Comparison of ENCODE assay signal across 17 cellular contexts in the genomic region with DNA sequence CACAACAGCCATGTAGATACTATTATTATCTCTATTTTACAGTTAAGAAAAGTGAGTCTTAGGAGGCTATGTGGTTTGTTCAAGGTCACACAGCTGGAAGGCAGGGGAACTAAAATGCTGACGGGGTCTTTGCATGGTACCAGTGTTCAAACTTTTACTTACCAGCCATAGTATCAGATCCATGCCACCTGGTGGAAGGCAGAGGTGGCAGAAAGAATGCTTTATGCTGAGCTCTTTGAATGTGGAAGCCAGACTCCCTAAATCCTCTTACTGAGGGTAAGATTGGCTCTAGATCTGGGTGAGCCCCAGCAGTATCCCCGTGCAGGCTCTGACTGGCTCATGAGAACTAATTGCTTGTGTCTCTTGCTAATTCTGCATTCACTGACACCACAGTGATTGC. TPM values are rescaled to one million over a fixed set of nuclear protein-coding genes. Genes with fewer than 3 reads are reported as not detected.
DNase-seq lines count a peak whose midpoint lies in the region; ATAC-seq, FAIRE-seq and TF ChIP-seq lines count a peak whose summit lies in the region.
"Had no signal": no experiment of that assay in that cellular context is flagged by ENCODE, and none has a peak within 500 bp of the region (broad histone marks: within the 10 kb centered on the region; RNA-seq: fewer than 3 reads in every experiment).

No MANE protein-coding gene starts in this region.

- no peaks in the 10 kb centered on the region for H3K36me3 Mint-ChIP-seq in endodermal cell (ENCODE audit: low read depth)

- no peaks in the 10 kb centered on the region for H3K79me2 ChIP-seq in smooth muscle cell (ENCODE audit: low read depth)

- no peak for ATAC-seq in RWPE2 (ENCODE audit: low read depth)
- no peak for ATAC-seq in GM18519 (IDR thresholded peaks at IDR 0.05; ENCODE audit: low FRiP score, unreplicated experiment)
- no peak for ATAC-seq in foreskin keratinocyte

- no peak for TF ChIP-seq POLR2A in GM12892 (IDR thresholded peaks at IDR 0.05; ENCODE audit: low read depth, low read length)

- H3K9me3 Mint-ChIP-seq in endodermal cell: no peaks in the 10 kb centered on the region

- TF ChIP-seq CTCF in RWPE2 (IDR thresholded peaks at IDR 0.05; ENCODE audit: poor library complexity, severe bottlenecking): peak; percentile 17
- peak; percentile 56 for TF ChIP-seq CTCF in endodermal cell (conservative IDR thresholded peaks at IDR 0.05)
- TF ChIP-seq CTCF in smooth muscle cell (IDR thresholded peaks at IDR 0.05; ENCODE audit: borderline replicate concordance, insufficient read depth, poor library complexity, severe bottlenecking): no peak
- no peak for TF ChIP-seq CTCF in foreskin keratinocyte (conservative IDR thresholded peaks at IDR 0.05)

- no peaks in the 10 kb centered on the region for H3K27me3 Mint-ChIP-seq in endodermal cell (ENCODE audit: insufficient read depth)

- H3K9ac ChIP-seq in endodermal cell (ENCODE audit: extremely low read depth, low read length, poor library complexity, severe bottlenecking) (no peak overlapping the region), smooth muscle cell (ENCODE audit: low read depth) (no peak overlapping the region)

- WGBS in endodermal cell (ENCODE audit: insufficient coverage in 1 of 2, insufficient read length in 1 of 2), 2 experiments: 20 to 43% methylated on average over 2 of the region's 2 CpGs
- 33% methylated on average over 2 of the region's 2 CpGs for WGBS in smooth muscle cell (ENCODE audit: low lambda C conversion rate)

- FAIRE-seq in GM12892 (lab: Jason Lieb, UNC): no peak

- peak; percentile 8 for DNase-seq in DMS53 (lab: John Stamatoyannopoulos, UW)
- no peak for DNase-seq in DMS53 treated with DMSO at 0.1 percent for 48 hours (lab: John Stamatoyannopoulos, UW; ENCODE audit: unreplicated experiment)
- DNase-seq in RWPE2 (ENCODE audit: low spot score): no peak
- no peak for DNase-seq in endodermal cell
- DNase-seq in smooth muscle cell (lab: John Stamatoyannopoulos, UW; ENCODE audit: unreplicated experiment): no peak
- DNase-seq in foreskin keratinocyte: no peak
- DNase-seq in GM12892 (ENCODE audit: insufficient read length): no peak
- DNase-seq: 8988T; amygdala; esophagus squamous epithelium; KBM-7; kidney glomerular epithelial cell; NCI-H1417; stimulated activated CD4-positive, alpha-beta T cell treated with anti-CD3 and anti-CD28 coated beads, Interleukin-4, amount 100 ng/mL, for 4 hours; transverse colon had no signal

- no peak overlapping the region for H3K27ac Mint-ChIP-seq in endodermal cell

- no peak overlapping the region for H2AFZ ChIP-seq in smooth muscle cell (ENCODE audit: low read depth)

- no peak overlapping the region for H3K4me3 ChIP-seq in RWPE2 (ENCODE audit: severe bottlenecking)
- no peak overlapping the region for H3K4me3 ChIP-seq in endodermal cell (ENCODE audit: low read length)
- H3K4me3 ChIP-seq in smooth muscle cell: no peak overlapping the region
- H3K4me3 ChIP-seq: esophagus squamous epithelium, transverse colon had no signal

- no peak overlapping the region for H3K4me3 Mint-ChIP-seq in endodermal cell

- H3F3A ChIP-seq in smooth muscle cell (ENCODE audit: low read depth): no peaks in the 10 kb centered on the region

- H3K4me1 ChIP-seq in RWPE2 (ENCODE audit: insufficient read depth, poor library complexity, severe bottlenecking): peaks cover 12% of the 10 kb centered on the region
- no peaks in the 10 kb centered on the region for H3K4me1 ChIP-seq in endodermal cell (ENCODE audit: control insufficient read depth, insufficient read depth, low read length)
- no peaks in the 10 kb centered on the region for H3K4me1 ChIP-seq in smooth muscle cell (ENCODE audit: low read depth)
- no peaks in the 10 kb centered on the region for H3K4me1 ChIP-seq in foreskin keratinocyte

- H3K4me2 ChIP-seq in smooth muscle cell: no peak overlapping the region

- H3K36me3 ChIP-seq in RWPE2 (ENCODE audit: low read depth): no peaks in the 10 kb centered on the region
- H3K36me3 ChIP-seq in endodermal cell (ENCODE audit: control insufficient read depth, insufficient read depth, low read length): no peaks in the 10 kb centered on the region
- H3K36me3 ChIP-seq in smooth muscle cell (ENCODE audit: low read depth): no peaks in the 10 kb centered on the region
- H3K36me3 ChIP-seq: esophagus squamous epithelium, transverse colon had no signal

- H3K9me3 ChIP-seq in RWPE2 (ENCODE audit: severe bottlenecking) (no peaks in the 10 kb centered on the region), endodermal cell (ENCODE audit: control insufficient read depth, low read length) (no peaks in the 10 kb centered on the region), smooth muscle cell (replicated peaks; ENCODE audit: low read depth) (no peaks in the 10 kb centered on the region)
- H3K9me3 ChIP-seq: esophagus squamous epithelium, transverse colon had no signal

- H3K27ac ChIP-seq in RWPE2 (ENCODE audit: poor library complexity, severe bottlenecking) (no peak overlapping the region), endodermal cell (ENCODE audit: low read depth, low read length) (no peak overlapping the region), smooth muscle cell (ENCODE audit: low read depth) (peak overlapping the region; percentile 86), foreskin keratinocyte (no peak overlapping the region)
- H3K27ac ChIP-seq: esophagus squamous epithelium, VCaP had no signal

- peaks cover 2% of the 10 kb centered on the region for H3K4me1 Mint-ChIP-seq in endodermal cell

- no peaks in the 10 kb centered on the region for H4K20me1 ChIP-seq in smooth muscle cell (ENCODE audit: low read depth)

- H3K27me3 ChIP-seq in RWPE2 (ENCODE audit: insufficient read depth, poor library complexity, severe bottlenecking): no peaks in the 10 kb centered on the region
- no peaks in the 10 kb centered on the region for H3K27me3 ChIP-seq in endodermal cell (ENCODE audit: control insufficient read depth, insufficient read depth, low read length, poor library complexity, severe bottlenecking)
- no peaks in the 10 kb centered on the region for H3K27me3 ChIP-seq in smooth muscle cell (ENCODE audit: low read depth)
- no peaks in the 10 kb centered on the region for H3K27me3 ChIP-seq in foreskin keratinocyte
- H3K27me3 ChIP-seq: esophagus squamous epithelium, transverse colon had no signal

RNA-seq across cellular contexts. Expression of a gene that starts 54.3 kb away (rescaled TPM):
- 10 to 100 TPM; 37.1 to 42.4 TPM for total RNA-seq in endodermal cell
- 17.1 TPM for polyA plus RNA-seq in endodermal cell (2013, experiment 1 of 2)
- polyA plus RNA-seq in endodermal cell (2013, experiment 2 of 2): 15.8 TPM
- total RNA-seq in smooth muscle cell: 44.2 and 67.5 TPM in 2 replicates
- polyA plus RNA-seq in smooth muscle cell: 14.1 and 33.2 TPM in 2 replicates
- total RNA-seq in foreskin keratinocyte: 12.1 and 12.9 TPM in 2 replicates
- 1.2 and 1.6 TPM in 2 replicates for polyA plus RNA-seq in foreskin keratinocyte
- polyA plus RNA-seq in GM12892 (2012; ENCODE audit: missing spikeins): 1.2 TPM

Comparison
In these comparisons a context has a peak if more than half of its experiments do, and no peak if none do; other contexts are left out.
1. CTCF ChIP-seq: peak in RWPE2 (single experiment) and endodermal cell (single experiment); none in smooth muscle cell (single experiment) and foreskin keratinocyte (single experiment).